ENCODE assay signal across 9 cellular contexts in the genomic region with DNA sequence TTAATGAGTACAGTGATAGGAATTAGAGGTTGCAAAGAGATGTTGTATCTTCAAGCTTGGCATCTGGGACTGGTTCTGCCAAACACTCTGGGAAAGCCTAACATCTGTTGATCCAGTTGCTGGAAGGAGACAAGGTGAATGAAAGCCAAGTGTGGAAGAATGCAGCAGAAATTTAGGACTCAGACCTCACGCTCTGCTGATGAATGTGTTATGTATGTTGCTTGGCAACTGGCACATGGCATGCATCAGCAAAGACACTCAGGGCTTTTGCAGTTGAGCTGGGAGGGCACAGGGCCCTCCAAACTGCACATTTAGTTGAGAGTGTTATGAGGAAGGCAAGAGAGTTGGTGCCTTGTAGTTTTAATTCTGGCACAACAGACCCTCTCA.
A peak's percentile ranks its signal among the peaks of the same experiment; 100 is the strongest.
DNase-seq lines count a peak whose midpoint lies in the region; ATAC-seq and TF ChIP-seq lines count a peak whose summit lies in the region.
"Had no signal": no experiment of that assay in that cellular context is flagged by ENCODE, and none has a peak within 500 bp of the region (broad histone marks: within the 10 kb centered on the region; RNA-seq: fewer than 3 reads in every experiment).

No MANE protein-coding gene starts in this region.

- WGBS in esophagus squamous epithelium, 2 donors, result 20 to 43% methylated on average over 1 of the region's 1 CpG

- H3K27ac ChIP-seq in esophagus squamous epithelium (peak overlapping the region; percentile 3 to 66 (median 38)), muscle layer of duodenum (ENCODE audit: low read length) (peak overlapping the region; percentile 24)

- no peak overlapping the region for H3K4me3 Mint-ChIP-seq in T-helper 17 cell

- intact Hi-C loops in esophagus squamous epithelium (cut with DNase I) (no loop called here), left colon (cut with DNase I, micrococcal nuclease) (no loop called here)

- H3K9me3 ChIP-seq in MG63, result no peaks in the 10 kb centered on the region
- no peaks in the 10 kb centered on the region for H3K9me3 ChIP-seq in esophagus squamous epithelium
- no peaks in the 10 kb centered on the region for H3K9me3 ChIP-seq in muscle layer of duodenum (ENCODE audit: control insufficient read depth in 1 of 2, low read length in 2 of 2)
- H3K9me3 ChIP-seq in T-helper 17 cell (ENCODE audit: control insufficient read depth, low read length, poor library complexity, severe bottlenecking), result no peaks in the 10 kb centered on the region

- H3K4me1 ChIP-seq in esophagus squamous epithelium (peaks cover 14 to 61% (median 14%) of the 10 kb centered on the region in 3 donors), muscle layer of duodenum (ENCODE audit: control insufficient read depth in 1 of 2, insufficient read depth in 2 of 2, low read length in 2 of 2) (peaks cover 10 to 34% of the 10 kb centered on the region in 2 donors)

- ATAC-seq in left colon, result no peak
- ATAC-seq in GM18498 (IDR thresholded peaks at IDR 0.05; ENCODE audit: unreplicated experiment), result no peak
- ATAC-seq in T-helper 17 cell, result no peak

- H3K36me3 ChIP-seq in MG63 (peaks cover 5% of the 10 kb centered on the region; the same call in 1 of the 2 replicates), esophagus squamous epithelium (no peaks in the 10 kb centered on the region), muscle layer of duodenum (ENCODE audit: control insufficient read depth in 1 of 2, insufficient read depth in 2 of 2, low read length in 2 of 2) (no peaks in the 10 kb centered on the region)

- peaks cover 31% of the 10 kb centered on the region for H3K27me3 Mint-ChIP-seq in T-helper 17 cell

- H3K27me3 ChIP-seq in MG63 (no peaks in the 10 kb centered on the region), esophagus squamous epithelium (no peaks in the 10 kb centered on the region), muscle layer of duodenum (ENCODE audit: low read depth, low read length) (no peaks in the 10 kb centered on the region)

- H3K4me3 ChIP-seq in MG63 (no peak overlapping the region), esophagus squamous epithelium (no peak overlapping the region), muscle layer of duodenum (ENCODE audit: low read depth in 1 of 2, low read length in 2 of 2) (no peak overlapping the region)

- H3K4me1 Mint-ChIP-seq in T-helper 17 cell, result no peaks in the 10 kb centered on the region

- TF ChIP-seq POLR2A in esophagus squamous epithelium (IDR thresholded peaks at IDR 0.05), result no peak

- TF ChIP-seq CTCF in esophagus squamous epithelium (IDR thresholded peaks at IDR 0.05), result no peak

- no peaks in the 10 kb centered on the region for H3K36me3 Mint-ChIP-seq in T-helper 17 cell (ENCODE audit: low read depth)

- peak; percentile 88 for DNase-seq in AG08395 (ENCODE audit: low spot score)
- peak; percentile 88 for DNase-seq in MG63
- no peak for DNase-seq in esophagus squamous epithelium (lab: John Stamatoyannopoulos, UW)
- DNase-seq in left colon, result no peak
- DNase-seq in NAMALWA (ENCODE audit: low spot score), result no peak
- no peak for DNase-seq in T-helper 17 cell
- DNase-seq: SIG-M5 had no signal

- no peak overlapping the region for H3K27ac Mint-ChIP-seq in T-helper 17 cell

Comparison
In these comparisons a context has a peak if more than half of its experiments do, and no peak if none do; other contexts are left out.
1. DNase-seq: peak in AG08395 (single experiment) and MG63 (single experiment); none in esophagus squamous epithelium (single experiment), left colon (0 of 2), NAMALWA (single experiment) and T-helper 17 cell (0 of 3).